In genomic region chr4:60590116-60590515, GRCh38 we compare ENCODE assay signal across 32 cellular contexts.
"Had no signal": no experiment of that assay in that cellular context is flagged by ENCODE, and none has a peak within 500 bp of the region (broad histone marks: within the 10 kb centered on the region; RNA-seq: fewer than 3 reads in every experiment).

No MANE protein-coding gene starts in this region.

- H3K27ac ChIP-seq: adrenal gland, ascending aorta, body of pancreas, brain microvascular endothelial cell, breast epithelium, cardiac muscle cell had no signal

- H3K4me3 ChIP-seq: adrenal gland, ascending aorta, body of pancreas, breast epithelium, cardiac muscle cell had no signal

- H3K4me1 ChIP-seq: adrenal gland, ascending aorta, body of pancreas, breast epithelium had no signal

- FAIRE-seq: astrocyte had no signal

- H3K36me3 ChIP-seq: adrenal gland, ascending aorta, brain microvascular endothelial cell, breast epithelium, cardiac muscle cell had no signal

- H3K27me3 ChIP-seq: adrenal gland, ascending aorta, body of pancreas, brain microvascular endothelial cell, breast epithelium, cardiac muscle cell had no signal

- DNase-seq: activated effector memory CD4-positive, alpha-beta T cell treated with anti-CD3 and anti-CD28 coated beads, Interleukin-2, amount 50 U/mL, for 16 hours; activated effector memory CD4-positive, alpha-beta T cell treated with Interleukin-2 at 50 U/mL for 16 hours; activated gamma-delta T cell; activated gamma-delta T cell treated with Interleukin-2 at 50 U/mL for 16 hours; activated naive CD4-positive, alpha-beta T cell; activated naive CD4-positive, alpha-beta T cell treated with anti-CD3 and anti-CD28 coated beads for 36 hours; activated naive CD4-positive, alpha-beta T cell treated with anti-CD3 and anti-CD28 coated beads, Interleukin-2, amount 10 ng/mL, durations not matched to agents 7 days and 5 days; activated naive CD4-positive, alpha-beta T cell treated with anti-CD3 and anti-CD28 coated beads, Interleukin-2, amount 50 U/mL, for 16 hours; activated naive CD4-positive, alpha-beta T cell treated with Interleukin-2 at 50 U/mL for 16 hours; activated naive CD8-positive, alpha-beta T cell treated with anti-CD3 and anti-CD28 coated beads for 36 hours; activated naive CD8-positive, alpha-beta T cell treated with anti-CD3 and anti-CD28 coated beads, Interleukin-2, amount 10 ng/mL, durations not matched to agents 7 days and 5 days; activated naive CD8-positive, alpha-beta T cell treated with anti-CD3 and anti-CD28 coated beads, Interleukin-2, amount 50 U/mL, for 24 hours; activated T-cell treated with anti-CD3 and anti-CD28 coated beads, Interleukin-2, amount 50 U/mL, for 24 hours; activated T-cell treated with anti-CD3 and anti-CD28 coated beads, Interleukin-2, amount 50 U/mL, for 4 hours; activated T-cell treated with anti-CD3 and anti-CD28 coated beads, Interleukin-2, amount 50 U/mL, for 48 hours; activated T-cell treated with anti-CD3 and anti-CD28 coated beads, Interleukin-2, amount 50 U/mL, for 72 hours; adrenal gland; amniotic stem cell; amygdala; anterior cingulate cortex; aorta; body of pancreas; brain microvascular endothelial cell; caudate nucleus; central memory CD4-positive, alpha-beta T cell; cerebellar nuclear complex had no signal

- H3K9me3 ChIP-seq: adrenal gland, ascending aorta, body of pancreas, breast epithelium had no signal

- ATAC-seq: activated naive CD4-positive, alpha-beta T cell treated with anti-CD3 and anti-CD28 coated beads, Interleukin-2, amount 50 U/mL, for 72 hours; activated naive CD8-positive, alpha-beta T cell treated with anti-CD3 and anti-CD28 coated beads, Interleukin-2, amount 50 U/mL, for 24 hours; activated T-cell treated with anti-CD3 and anti-CD28 coated beads, Interleukin-2, amount 50 U/mL, for 4 hours; activated T-cell treated with anti-CD3 and anti-CD28 coated beads, Interleukin-2, amount 50 U/mL, for 72 hours; activated T-helper 17 cell treated with anti-CD3 and anti-CD28 coated beads, Interleukin-2, amount 50 U/mL, for 72 hours; body of pancreas had no signal
